ENCODE assay signal across 1 cellular context in genomic region chr18:2540575-2540974, GRCh38.
TF ChIP-seq lines count a peak whose summit lies in the region.

No MANE protein-coding gene starts in this region.

TF ChIP-seq in IMR-90, 13 proteins besides CTCF, POLR2A, EP300 and RAD21:
- TF ChIP-seq MXI1 (IDR thresholded peaks at IDR 0.05; ENCODE audit: borderline replicate concordance, low read depth, low read length), result no peak
- no peak for TF ChIP-seq BHLHE40 (IDR thresholded peaks at IDR 0.05; ENCODE audit: low read depth, low read length)
- no peak for TF ChIP-seq SMC3 (IDR thresholded peaks at IDR 0.05; ENCODE audit: low read depth, low read length)
- TF ChIP-seq RFX5 (IDR thresholded peaks at IDR 0.05; ENCODE audit: low read depth, low read length), result no peak
- no peak for TF ChIP-seq MAFK (IDR thresholded peaks at IDR 0.05; ENCODE audit: low read depth, low read length)
- TF ChIP-seq FOS (IDR thresholded peaks at IDR 0.05; ENCODE audit: low read depth, low read length), result no peak
- no peak for TF ChIP-seq MAZ (IDR thresholded peaks at IDR 0.05; ENCODE audit: borderline replicate concordance, low read depth, low read length)
- TF ChIP-seq CHD1 (IDR thresholded peaks at IDR 0.05; ENCODE audit: low read depth, low read length), result no peak
